Comparison of ENCODE assay signal across 13 cellular contexts in the genomic region with DNA sequence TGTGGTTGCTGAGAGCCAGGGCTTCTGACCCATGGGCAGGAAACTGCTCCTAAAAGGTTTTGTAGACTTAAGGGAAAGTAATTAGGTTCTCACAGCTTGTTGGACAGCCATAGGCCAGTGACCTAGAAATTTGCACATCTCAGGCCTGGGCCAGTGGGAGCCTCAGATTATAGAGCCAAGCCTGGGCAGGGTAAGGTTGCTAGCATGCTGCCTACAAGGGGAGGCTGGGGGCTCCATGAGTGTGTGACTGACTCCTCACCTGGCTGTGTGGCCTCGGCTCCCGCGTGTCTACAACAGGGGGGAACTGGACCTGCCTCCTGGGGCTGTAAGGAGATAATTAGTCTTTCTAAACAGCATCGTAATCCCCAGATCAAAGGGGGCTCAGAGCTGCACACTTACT.
A peak's percentile ranks its signal among the peaks of the same experiment; 100 is the strongest.
DNase-seq lines count a peak whose midpoint lies in the region; ATAC-seq, FAIRE-seq and TF ChIP-seq lines count a peak whose summit lies in the region.
"Had no signal": no experiment of that assay in that cellular context is flagged by ENCODE, and none has a peak within 500 bp of the region (broad histone marks: within the 10 kb centered on the region; RNA-seq: fewer than 3 reads in every experiment).

No MANE protein-coding gene starts in this region.

- no peak for FAIRE-seq in astrocyte (lab: Jason Lieb, UNC)

- intact Hi-C loops in Right ventricle myocardium superior (cut with DNase I) = no loop called here
- intact Hi-C loops in left ventricle myocardium superior (cut with micrococcal nuclease) = loop anchor here (5.0 kb wide), 1 partner anchor 104 kb away; no protein-coding TSS in a partner anchor
- intact Hi-C loops in natural killer cell (cut with micrococcal nuclease) = no loop called here

- H3K27me3 ChIP-seq in astrocyte (ENCODE audit: insufficient read depth, low read length) = no peaks in the 10 kb centered on the region

- no peak overlapping the region for H2AFZ ChIP-seq in astrocyte (ENCODE audit: low read depth, low read length)
- H2AFZ ChIP-seq: PC-9 had no signal

- peaks cover 5% of the 10 kb centered on the region for H3K4me1 ChIP-seq in astrocyte (ENCODE audit: insufficient read depth, low read length)
- H3K4me1 ChIP-seq: BE2C had no signal

- H3K27me3 Mint-ChIP-seq in astrocyte (ENCODE audit: low read depth, unreplicated experiment) (peaks cover 31% of the 10 kb centered on the region), natural killer cell (ENCODE audit: low read depth in 2 of 2) (peaks cover 30 to 33% of the 10 kb centered on the region in 2 donors)

- no peak overlapping the region for H3K27ac Mint-ChIP-seq in astrocyte (ENCODE audit: unreplicated experiment)
- H3K27ac Mint-ChIP-seq in natural killer cell = no peak overlapping the region

- ATAC-seq in Right ventricle myocardium superior (ENCODE audit: poor library complexity) = peak; percentile 21
- ATAC-seq in left ventricle myocardium superior = no peak
- ATAC-seq in natural killer cell = no peak
- no peak for ATAC-seq in GM21447 (IDR thresholded peaks at IDR 0.05; ENCODE audit: unreplicated experiment)

- peak overlapping the region; percentile 79 for H3K4me3 Mint-ChIP-seq in astrocyte (ENCODE audit: unreplicated experiment)
- H3K4me3 Mint-ChIP-seq in natural killer cell = peak overlapping the region; percentile 81

- H3K36me3 Mint-ChIP-seq in astrocyte (ENCODE audit: low read depth, unreplicated experiment) = no peaks in the 10 kb centered on the region
- no peaks in the 10 kb centered on the region for H3K36me3 Mint-ChIP-seq in natural killer cell

- no peaks in the 10 kb centered on the region for H3K36me3 ChIP-seq in astrocyte (ENCODE audit: insufficient read depth, low read length)
- H3K36me3 ChIP-seq: BE2C, transverse colon had no signal

- no peak overlapping the region for H3K27ac ChIP-seq in astrocyte (ENCODE audit: low read depth, low read length)
- H3K27ac ChIP-seq: PC-9 had no signal

- H3K4me3 ChIP-seq in astrocyte (ENCODE audit: insufficient read depth, low read depth, low read length) = no peak overlapping the region
- H3K4me3 ChIP-seq: PC-9 had no signal

- TF ChIP-seq CTCF in astrocyte (IDR thresholded peaks at IDR 0.05; ENCODE audit: insufficient read depth, low read depth, low read length) = no peak
- no peak for TF ChIP-seq CTCF in natural killer cell (IDR thresholded peaks at IDR 0.05)

- DNase-seq in Right ventricle myocardium superior (no peak), left ventricle myocardium superior (no peak), astrocyte (ENCODE audit: low read depth) (no peak), natural killer cell (no peak), NCI-H146 treated with DMSO at 0.1 percent for 48 hours (lab: John Stamatoyannopoulos, UW; ENCODE audit: unreplicated experiment) (no peak), HCEC 1CT (no peak)
- no peak for DNase-seq in stimulated activated CD4-positive, alpha-beta T cell treated with anti-CD3 and anti-CD28 coated beads, Interleukin-15, amount 100 ng/mL, for 24 hours
- DNase-seq: BE2C, NCI-H1048, NCI-H510A treated with DMSO at 0.1 percent for 48 hours, PC-9, transverse colon had no signal

- no peak overlapping the region for H3K9ac ChIP-seq in astrocyte (ENCODE audit: low read length)

- H3K9me3 ChIP-seq in astrocyte (ENCODE audit: insufficient read depth, low read depth, low read length) = no peaks in the 10 kb centered on the region
- H3K9me3 ChIP-seq: BE2C, transverse colon had no signal

- H3K9me3 Mint-ChIP-seq in astrocyte (ENCODE audit: unreplicated experiment) (no peaks in the 10 kb centered on the region), natural killer cell (no peaks in the 10 kb centered on the region)

- peaks cover 4% of the 10 kb centered on the region for H4K20me1 ChIP-seq in astrocyte (ENCODE audit: insufficient read depth, low read length)

- H3K4me1 Mint-ChIP-seq in astrocyte (ENCODE audit: low read depth, unreplicated experiment) (peaks cover 12% of the 10 kb centered on the region), natural killer cell (peaks cover 5 to 9% of the 10 kb centered on the region in 2 donors)

- peaks cover 7% of the 10 kb centered on the region for H3K79me2 ChIP-seq in astrocyte (ENCODE audit: insufficient read depth, low read length)

- H3K4me2 ChIP-seq in astrocyte (ENCODE audit: low read length) = no peak overlapping the region
